In genomic region chr11:6686006-6686405, GRCh38 we compare ENCODE assay signal across 20 cellular contexts.
"Had no signal": no experiment of that assay in that cellular context is flagged by ENCODE, and none has a peak within 500 bp of the region (broad histone marks: within the 10 kb centered on the region; RNA-seq: fewer than 3 reads in every experiment).

No MANE protein-coding gene starts in this region.

- H3K27me3 ChIP-seq: colonic mucosa, gastroesophageal sphincter, spleen, stomach, transverse colon had no signal

- H3K4me1 ChIP-seq: colonic mucosa, parathyroid adenoma had no signal

- H3K27ac ChIP-seq: colonic mucosa, gastroesophageal sphincter, parathyroid adenoma, psoas muscle, spleen, stomach, thoracic aorta, transverse colon had no signal

- DNase-seq: colonic mucosa; dermis blood vessel endothelial cell; glutamatergic neuron; islet precursor cell; mammary epithelial cell; naive thymus-derived CD8-positive, alpha-beta T cell; psoas muscle; spleen; stimulated activated CD4-positive, alpha-beta T cell treated with anti-CD3 and anti-CD28 coated beads, Interleukin-15, amount 100 ng/mL, for 24 hours; stimulated activated CD4-positive, alpha-beta T cell treated with anti-CD3 and anti-CD28 coated beads, Interleukin-2, amount 100 ng/mL, for 24 hours; stimulated activated CD4-positive, alpha-beta T cell treated with anti-CD3 and anti-CD28 coated beads, Interleukin-4, amount 100 ng/mL, for 4 hours; stimulated activated naive CD4-positive, alpha-beta T cell; stomach; substantia nigra; transverse colon had no signal

- H3K4me3 ChIP-seq: colonic mucosa, gastroesophageal sphincter, psoas muscle, spleen, stomach, thoracic aorta, transverse colon had no signal

- H3K9me3 ChIP-seq: colonic mucosa, gastroesophageal sphincter, psoas muscle, spleen, stomach, thoracic aorta, transverse colon had no signal

- ATAC-seq: gastroesophageal sphincter; left lobe of liver; naive thymus-derived CD8-positive, alpha-beta T cell; psoas muscle; sciatic nerve had no signal

- H3K36me3 ChIP-seq: colonic mucosa, transverse colon had no signal
